Comparison of ENCODE assay signal across 14 cellular contexts in genomic region chr6:43989556-43990248, GRCh38.
DNase-seq lines count a peak whose midpoint lies in the region; ATAC-seq and TF ChIP-seq lines count a peak whose summit lies in the region.
"Had no signal": no experiment of that assay in that cellular context is flagged by ENCODE, and none has a peak within 500 bp of the region (broad histone marks: within the 10 kb centered on the region; RNA-seq: fewer than 3 reads in every experiment).

No MANE protein-coding gene starts in this region.

- no peaks in the 10 kb centered on the region for H3K9me2 ChIP-seq in PC-3 (replicated peaks; ENCODE audit: low read length)

- TF ChIP-seq POLR2A in gastrocnemius medialis (IDR thresholded peaks at IDR 0.05) = peak; percentile 67 to 80

- H2AFZ ChIP-seq in PC-3 (ENCODE audit: low read length) = no peak overlapping the region; the same call in 1 of the 2 replicates

- peaks cover 20% of the 10 kb centered on the region for H3K4me1 ChIP-seq in PC-3 (ENCODE audit: insufficient read depth, low read length)
- H3K4me1 ChIP-seq in left ventricle myocardium inferior = peaks cover 59% of the 10 kb centered on the region
- peaks cover 54 to 64% of the 10 kb centered on the region in 2 donors for H3K4me1 ChIP-seq in gastrocnemius medialis

- no peak; the same call in 1 of the 2 replicates for ATAC-seq in PC-3
- ATAC-seq in gastrocnemius medialis = peak; percentile 58 to 60
- no peak for ATAC-seq in HG02759 (IDR thresholded peaks at IDR 0.05; ENCODE audit: unreplicated experiment)
- ATAC-seq: CD8-positive, alpha-beta T cell had no signal

- in situ Hi-C loops in gastrocnemius medialis (cut with MboI; ENCODE audit: low sequenced_read_pairs in 4 of 4) = no loop called here

- H3K9me3 ChIP-seq in PC-3 (ENCODE audit: low read length) (no peaks in the 10 kb centered on the region), left ventricle myocardium inferior (replicated peaks) (no peaks in the 10 kb centered on the region), gastrocnemius medialis (no peaks in the 10 kb centered on the region)
- H3K9me3 ChIP-seq: tibial nerve had no signal

- no peaks in the 10 kb centered on the region for H4K20me1 ChIP-seq in PC-3 (ENCODE audit: low read length)

- H3K4me3 ChIP-seq in PC-3 (ENCODE audit: low read length) (no peak overlapping the region), left ventricle myocardium inferior (peak overlapping the region; percentile 11), gastrocnemius medialis (no peak overlapping the region)
- H3K4me3 ChIP-seq: tibial nerve had no signal

- H3K79me2 ChIP-seq in PC-3 (ENCODE audit: low read length) = no peaks in the 10 kb centered on the region

- POLR2A ChIA-PET in PC-3 (lab: Charles Lee; ENCODE audit: unreplicated experiment) = no interaction called here

- CTCF ChIA-PET in PC-3 (lab: Charles Lee) = no interaction called here

- no peaks in the 10 kb centered on the region for H3K36me3 ChIP-seq in PC-3 (ENCODE audit: low read depth, low read length)
- no peaks in the 10 kb centered on the region for H3K36me3 ChIP-seq in left ventricle myocardium inferior
- H3K36me3 ChIP-seq in gastrocnemius medialis = no peaks in the 10 kb centered on the region
- H3K36me3 ChIP-seq: tibial nerve had no signal

- H3K27me3 ChIP-seq in PC-3 (ENCODE audit: low read length) (no peaks in the 10 kb centered on the region), left ventricle myocardium inferior (ENCODE audit: low read depth) (no peaks in the 10 kb centered on the region), gastrocnemius medialis (no peaks in the 10 kb centered on the region)
- H3K27me3 ChIP-seq: tibial nerve had no signal

- no TSS peak for BruUV-seq in PC-3 (replicated peaks; lab: Mats Ljungman, UMichigan)

- intact Hi-C loops in PC-3 (cut with micrococcal nuclease) = no loop called here
- intact Hi-C loops in left ventricle myocardium inferior (cut with micrococcal nuclease) = no loop called here
- intact Hi-C loops in gastrocnemius medialis (cut with DNase I; ENCODE audit: low total_unique reads) = loop anchor here (1.0 to 5.0 kb wide), 6 partner anchors 15 to 313 kb away; no protein-coding TSS in a partner anchor

- peak; percentile 17 for DNase-seq in NCI-H1436 (lab: John Stamatoyannopoulos, UW)
- no peak for DNase-seq in NCI-H1436 treated with DMSO at 0.1 percent for 48 hours (lab: John Stamatoyannopoulos, UW)
- DNase-seq in PC-3 = no peak
- DNase-seq in left ventricle myocardium inferior = peak; percentile 39
- DNase-seq in gastrocnemius medialis = peak; percentile 93 to 97
- DNase-seq in SKM-1 (lab: John Stamatoyannopoulos, UW; ENCODE audit: unreplicated experiment) = no peak
- DNase-seq in DMS114 treated with DMSO at 0.1 percent for 48 hours (lab: John Stamatoyannopoulos, UW; ENCODE audit: unreplicated experiment) = no peak
- DNase-seq: activated gamma-delta T cell treated with Interleukin-2 at 50 U/mL for 16 hours; CD8-positive, alpha-beta T cell; naive B cell; NCI-H1930; NK-92 treated with Interleukin-12 subunit alpha and Interleukin-12 subunit beta, amount 100 ng/mL, for 24 hours had no signal

- peak overlapping the region; percentile 23 for H3K4me2 ChIP-seq in PC-3 (ENCODE audit: low read length)

- no peak overlapping the region for H3K27ac ChIP-seq in PC-3 (ENCODE audit: low read length)
- H3K27ac ChIP-seq in left ventricle myocardium inferior (replicated peaks) = peak overlapping the region; percentile 93
- H3K27ac ChIP-seq in gastrocnemius medialis = peak overlapping the region; percentile 90 to 100 (median 99)

- TF ChIP-seq CTCF in PC-3 (conservative IDR thresholded peaks at IDR 0.05; ENCODE audit: low read depth, low read length) = no peak
- no peak for TF ChIP-seq CTCF in left ventricle myocardium inferior (IDR thresholded peaks at IDR 0.05; ENCODE audit: borderline replicate concordance)
- TF ChIP-seq CTCF in gastrocnemius medialis (IDR thresholded peaks at IDR 0.05 in 4 of 5, conservative IDR thresholded peaks at IDR 0.05 in 1 of 5) = no peak

- no peak overlapping the region for H3K9ac ChIP-seq in PC-3 (ENCODE audit: low read length)

- no peaks in the 10 kb centered on the region for H3F3A ChIP-seq in PC-3 (ENCODE audit: low read length, unreplicated experiment)

Comparison
In these comparisons a context has a peak if more than half of its experiments do, and no peak if none do; other contexts are left out.
1. DNase-seq: peak in NCI-H1436 (single experiment), left ventricle myocardium inferior (single experiment) and gastrocnemius medialis (2 of 2); none in NCI-H1436 treated with DMSO at 0.1 percent for 48 hours (single experiment), PC-3 (single experiment), SKM-1 (single experiment) and DMS114 treated with DMSO at 0.1 percent for 48 hours (single experiment).
2. ATAC-seq: peak in gastrocnemius medialis (2 of 2); none in PC-3 (single experiment) and HG02759 (single experiment).